ENCODE assay signal across 9 cellular contexts in the genomic region with DNA sequence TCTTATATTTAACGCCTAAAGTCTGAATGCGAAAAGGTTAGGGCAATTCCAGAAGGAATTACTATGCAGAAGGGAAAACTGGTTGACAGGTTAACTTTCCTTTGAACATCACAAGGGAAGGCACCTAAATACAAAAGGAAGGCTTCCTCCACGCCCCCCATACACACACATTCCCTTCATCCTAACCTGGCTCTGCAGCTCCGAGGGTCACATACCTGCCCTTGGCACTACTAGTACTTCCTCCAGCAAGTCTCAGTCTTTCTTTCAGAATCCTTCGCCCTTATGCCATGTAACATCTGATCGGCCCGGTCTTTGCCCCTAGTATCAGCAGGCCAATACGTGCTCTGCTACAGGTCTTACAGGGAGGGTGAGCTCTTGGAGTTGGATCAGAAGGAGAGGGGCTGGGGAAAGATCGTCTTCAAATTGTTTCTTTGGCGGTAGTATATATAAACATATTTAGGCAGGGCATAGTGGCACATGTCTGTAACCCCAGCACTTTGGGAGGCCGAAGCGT. TPM values are rescaled to one million over a fixed set of nuclear protein-coding genes. Genes with fewer than 3 reads are reported as not detected.
DNase-seq lines count a peak whose midpoint lies in the region; ATAC-seq and TF ChIP-seq lines count a peak whose summit lies in the region.
"Had no signal": no experiment of that assay in that cellular context is flagged by ENCODE, and none has a peak within 500 bp of the region (broad histone marks: within the 10 kb centered on the region; RNA-seq: fewer than 3 reads in every experiment).

No MANE protein-coding gene starts in this region.

- H4K91ac ChIP-seq in neuronal stem cell (ENCODE audit: low read depth, low read length, poor library complexity): no peak overlapping the region

- H3K4me2 ChIP-seq in Loucy (ENCODE audit: low read depth, low read length, poor library complexity, severe bottlenecking) (peak overlapping the region; percentile 84), neuronal stem cell (ENCODE audit: insufficient read depth, low read length, poor library complexity, severe bottlenecking) (no peak overlapping the region)

- H2BK120ac ChIP-seq in neuronal stem cell (ENCODE audit: low read depth, low read length): no peak overlapping the region

- TF ChIP-seq CTCF in Calu3 (IDR thresholded peaks at IDR 0.05; ENCODE audit: unreplicated experiment) (no peak), Loucy (conservative IDR thresholded peaks at IDR 0.05; ENCODE audit: low read length) (no peak), chondrocyte (IDR thresholded peaks at IDR 0.05) (no peak)

- DNase-seq in Calu3 (no peak), chondrocyte (ENCODE audit: low spot score) (no peak), neuronal stem cell (ENCODE audit: low spot score) (no peak), occipital lobe (lab: John Stamatoyannopoulos, UW) (no peak), ureter (ENCODE audit: low spot score) (no peak)

- H2BK12ac ChIP-seq in neuronal stem cell (ENCODE audit: low read length): no peak overlapping the region

- H2BK5ac ChIP-seq in neuronal stem cell (ENCODE audit: low read length): no peak overlapping the region

- no peak overlapping the region for H3K4ac ChIP-seq in neuronal stem cell (ENCODE audit: low read length)

- peaks cover 29% of the 10 kb centered on the region for H4K20me1 ChIP-seq in Loucy (ENCODE audit: insufficient read depth, low read length, poor library complexity, severe bottlenecking)

- H3K36me3 Mint-ChIP-seq in Calu3 (ENCODE audit: insufficient read depth, unreplicated experiment) (peaks cover 34% of the 10 kb centered on the region), chondrocyte (ENCODE audit: low read depth) (no peaks in the 10 kb centered on the region)

- H3K4me3 Mint-ChIP-seq in Calu3 (ENCODE audit: low read depth, unreplicated experiment): peak overlapping the region; percentile 93
- H3K4me3 Mint-ChIP-seq in chondrocyte (ENCODE audit: unreplicated experiment): no peak overlapping the region

- H3K27ac ChIP-seq in neuronal stem cell (replicated peaks; ENCODE audit: low read length): no peak overlapping the region

- no peaks in the 10 kb centered on the region; the same call in 1 of the 2 replicates for H3F3A ChIP-seq in Loucy (ENCODE audit: low read depth)

- H2BK15ac ChIP-seq in neuronal stem cell (ENCODE audit: low read length): no peak overlapping the region

- CTCF ChIA-PET in Calu3 (lab: Charles Lee): no interaction called here

- WGBS in neuronal stem cell (ENCODE audit: extremely low coverage in 2 of 2, insufficient read length in 2 of 2, insufficient replicate concordance in 1 of 2), 2 donors: no CpG with 5 or more reads among the region's 12 CpGs

- H3K14ac ChIP-seq in neuronal stem cell (ENCODE audit: low read length): no peak overlapping the region

- H3K18ac ChIP-seq in neuronal stem cell (ENCODE audit: low read length): no peak overlapping the region

- H4K8ac ChIP-seq in neuronal stem cell (ENCODE audit: low read depth, low read length): no peak overlapping the region

- H3K9ac ChIP-seq in Loucy (ENCODE audit: low read depth, low read length, poor library complexity, severe bottlenecking): peak overlapping the region; percentile 98
- peak overlapping the region; percentile 63 for H3K9ac ChIP-seq in neuronal stem cell (ENCODE audit: low read depth, low read length, poor library complexity)

- no peaks in the 10 kb centered on the region for H3K9me3 Mint-ChIP-seq in Calu3 (ENCODE audit: low read depth, unreplicated experiment)
- no peaks in the 10 kb centered on the region for H3K9me3 Mint-ChIP-seq in chondrocyte (ENCODE audit: low read depth)

- H2AK5ac ChIP-seq in neuronal stem cell (ENCODE audit: low read depth, low read length): no peak overlapping the region

- H3K9me3 ChIP-seq in Loucy (ENCODE audit: insufficient read depth, low read depth, low read length) (no peaks in the 10 kb centered on the region), neuronal stem cell (replicated peaks in 1 of 2; ENCODE audit: control insufficient read depth in 2 of 2, insufficient read depth in 1 of 2, low read depth in 1 of 2, low read length in 2 of 2) (no peaks in the 10 kb centered on the region)

- H3K4me3 ChIP-seq in Loucy (ENCODE audit: low read length, poor library complexity, severe bottlenecking): peak overlapping the region; percentile 75
- peak overlapping the region in 1 of 2 donors; percentile 75 for H3K4me3 ChIP-seq in neuronal stem cell (ENCODE audit: low read length in 2 of 2)

- H2AFZ ChIP-seq in Loucy (ENCODE audit: low read length): no peak overlapping the region
- no peak overlapping the region for H2AFZ ChIP-seq in neuronal stem cell (ENCODE audit: low read length)

- H3K79me2 ChIP-seq in Loucy (ENCODE audit: insufficient read depth, low read length): peaks cover 47% of the 10 kb centered on the region

- intact Hi-C loops in Calu3 (cut with micrococcal nuclease; ENCODE audit: unreplicated experiment): no loop called here

- H3K4me1 Mint-ChIP-seq in Calu3 (ENCODE audit: low read depth, unreplicated experiment) (peaks cover 14% of the 10 kb centered on the region), chondrocyte (ENCODE audit: low read depth) (peaks cover 36% of the 10 kb centered on the region)

- no TSS peak for BruUV-seq in Calu3 (replicated peaks; lab: Mats Ljungman, UMichigan)

- no peaks in the 10 kb centered on the region for H3K79me1 ChIP-seq in neuronal stem cell (ENCODE audit: low read depth, low read length)

- peak overlapping the region; percentile 99 for H3K27ac Mint-ChIP-seq in Calu3 (ENCODE audit: unreplicated experiment)
- H3K27ac Mint-ChIP-seq in chondrocyte (ENCODE audit: unreplicated experiment): peak overlapping the region; percentile 96

- H3K27me3 ChIP-seq in Loucy (ENCODE audit: insufficient read depth, low read length, poor library complexity, severe bottlenecking) (no peaks in the 10 kb centered on the region), neuronal stem cell (ENCODE audit: control insufficient read depth in 3 of 3, insufficient read depth in 3 of 3, low read depth in 1 of 3, low read length in 3 of 3) (no peaks in the 10 kb centered on the region)
- H3K27me3 ChIP-seq: foreskin keratinocyte had no signal

- H3K36me3 ChIP-seq in Loucy (ENCODE audit: insufficient read depth, low read length) (no peaks in the 10 kb centered on the region), neuronal stem cell (replicated peaks in 1 of 2; ENCODE audit: control insufficient read depth in 2 of 2, insufficient read depth in 2 of 2, low read length in 2 of 2) (peaks cover 0 to 8% of the 10 kb centered on the region in 2 donors)

- no peaks in the 10 kb centered on the region for H3K9me2 ChIP-seq in Loucy (replicated peaks; ENCODE audit: low read depth, low read length)

- peaks cover 23% of the 10 kb centered on the region for H3K4me1 ChIP-seq in Loucy (ENCODE audit: insufficient read depth, low read length, poor library complexity, severe bottlenecking)
- peaks cover 8 to 15% of the 10 kb centered on the region in 2 donors for H3K4me1 ChIP-seq in neuronal stem cell (ENCODE audit: control insufficient read depth in 2 of 2, insufficient read depth in 1 of 2, low read depth in 1 of 2, low read length in 2 of 2)

- no peak overlapping the region for H3K23ac ChIP-seq in neuronal stem cell (ENCODE audit: low read depth, low read length, poor library complexity)

- ATAC-seq in HG02840 (IDR thresholded peaks at IDR 0.05; ENCODE audit: low FRiP score, unreplicated experiment) (no peak), GM19452 (IDR thresholded peaks at IDR 0.05; ENCODE audit: unreplicated experiment) (no peak)

- H3K27me3 Mint-ChIP-seq in Calu3 (ENCODE audit: unreplicated experiment) (no peaks in the 10 kb centered on the region), chondrocyte (ENCODE audit: low read depth) (no peaks in the 10 kb centered on the region)

RNA-seq across cellular contexts. Expression of gene MARCHF6, which starts 1.6 kb away (rescaled TPM):
- total RNA-seq in Calu3 (2022) (155 and 160 TPM in 2 replicates), chondrocyte (143 to 197 TPM (median 149 TPM) in 3 replicates), occipital lobe (245 TPM), ureter (151 TPM)
- polyA plus RNA-seq in neuronal stem cell (2013, experiment 1 of 2): 73.3 TPM
- polyA plus RNA-seq in neuronal stem cell (2013, experiment 2 of 2): 72.6 TPM

RNA-seq across cellular contexts. Expression of gene CMBL, which starts 44.2 kb away (rescaled TPM):
- total RNA-seq in Calu3 (2022): 12.9 and 17.0 TPM in 2 replicates
- total RNA-seq in chondrocyte: 20.0 to 27.5 TPM (median 20.5 TPM) in 3 replicates
- polyA plus RNA-seq in neuronal stem cell (2013, experiment 1 of 2): 36.5 TPM
- 35.9 TPM for polyA plus RNA-seq in neuronal stem cell (2013, experiment 2 of 2)
- 3.9 TPM for total RNA-seq in occipital lobe
- 20.7 TPM for total RNA-seq in ureter
